ENCODE assay signal across 29 cellular contexts in the genomic region with DNA sequence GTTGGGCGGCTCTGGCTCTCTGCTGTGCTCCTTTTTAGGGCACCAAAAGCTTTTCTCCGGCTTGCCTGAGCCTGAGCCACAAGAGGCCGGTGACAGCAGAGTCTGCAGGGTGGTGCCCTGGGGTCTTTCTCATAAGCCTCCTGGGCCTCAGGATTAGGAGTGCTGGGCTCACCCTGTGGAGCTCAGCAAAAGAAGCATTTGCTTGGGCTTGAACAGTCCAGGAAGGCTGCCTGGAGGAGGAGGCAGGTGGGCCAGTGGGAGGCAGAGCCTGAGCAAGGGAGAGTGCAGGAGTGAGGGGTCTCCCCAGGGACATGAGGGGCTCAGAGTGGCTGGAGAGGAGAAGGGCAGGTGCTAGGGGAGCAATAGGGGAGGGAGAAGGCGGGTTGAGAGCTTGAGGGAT. TPM values are rescaled to one million over a fixed set of nuclear protein-coding genes. Genes with fewer than 3 reads are reported as not detected.
"Had no signal": no experiment of that assay in that cellular context is flagged by ENCODE, and none has a peak within 500 bp of the region (broad histone marks: within the 10 kb centered on the region; RNA-seq: fewer than 3 reads in every experiment).

No MANE protein-coding gene starts in this region.

- H3K4me1 ChIP-seq: colonic mucosa, gastrocnemius medialis had no signal

- H3K4me3 Mint-ChIP-seq: dendritic cell treated with granulocyte-macrophage colony-stimulating factor and Interleukin-4, amounts not matched to agents 40 ng/mL and 50 ng/mL, for 4 days; endodermal cell; immature natural killer cell; naive thymus-derived CD4-positive, alpha-beta T cell; nephron; neural progenitor cell; stimulated activated naive B cell treated with anti-CD40 and anti-IgM and Interleukin-4, amounts not matched to agents 10 μg/mL and 1 μg/mL and 100 μg/mL, for 72 hours; stimulated activated naive CD8-positive, alpha-beta T cell treated with anti-CD3 and anti-CD28 coated beads, Interleukin-15, Interleukin-2, amounts not matched to agents 100 ng/mL and 50 ng/mL, for 24 hours had no signal

- H3K27me3 ChIP-seq: colonic mucosa, neural progenitor cell, ovary, sigmoid colon had no signal

- FAIRE-seq: urothelium cell line had no signal

- H2AFZ ChIP-seq: neural progenitor cell had no signal

- H3K27ac Mint-ChIP-seq: dendritic cell treated with granulocyte-macrophage colony-stimulating factor and Interleukin-4, amounts not matched to agents 40 ng/mL and 50 ng/mL, for 4 days; endodermal cell; immature natural killer cell; naive thymus-derived CD4-positive, alpha-beta T cell; neural progenitor cell; stimulated activated naive B cell treated with anti-CD40 and anti-IgM and Interleukin-4, amounts not matched to agents 10 μg/mL and 1 μg/mL and 100 μg/mL, for 72 hours; stimulated activated naive CD8-positive, alpha-beta T cell treated with anti-CD3 and anti-CD28 coated beads, Interleukin-15, Interleukin-2, amounts not matched to agents 100 ng/mL and 50 ng/mL, for 24 hours had no signal

- H3K9ac ChIP-seq: neural progenitor cell had no signal

- DNase-seq: central memory CD4-positive, alpha-beta T cell; colonic mucosa; effector CD8-positive, alpha-beta T cell; endodermal cell; foreskin fibroblast; gastrocnemius medialis; hypothalamus; immature natural killer cell; islet precursor cell; kidney glomerular epithelial cell; mammary epithelial cell; mesendoderm; midbrain; naive thymus-derived CD4-positive, alpha-beta T cell; nucleus accumbens; ovary; sigmoid colon; stimulated activated naive B cell treated with anti-CD40 and anti-IgM and Interleukin-4, amounts not matched to agents 10 μg/mL and 1 μg/mL and 100 μg/mL, for 72 hours had no signal

- H3K9me3 Mint-ChIP-seq: dendritic cell treated with granulocyte-macrophage colony-stimulating factor and Interleukin-4, amounts not matched to agents 40 ng/mL and 50 ng/mL, for 4 days; endodermal cell; immature natural killer cell; naive thymus-derived CD4-positive, alpha-beta T cell; nephron; stimulated activated naive B cell treated with anti-CD40 and anti-IgM and Interleukin-4, amounts not matched to agents 10 μg/mL and 1 μg/mL and 100 μg/mL, for 72 hours; stimulated activated naive CD8-positive, alpha-beta T cell treated with anti-CD3 and anti-CD28 coated beads, Interleukin-15, Interleukin-2, amounts not matched to agents 100 ng/mL and 50 ng/mL, for 24 hours had no signal

- H3K4me1 Mint-ChIP-seq: endodermal cell, immature natural killer cell had no signal

- H3K36me3 Mint-ChIP-seq: immature natural killer cell; naive thymus-derived CD4-positive, alpha-beta T cell; neural progenitor cell; stimulated activated naive B cell treated with anti-CD40 and anti-IgM and Interleukin-4, amounts not matched to agents 10 μg/mL and 1 μg/mL and 100 μg/mL, for 72 hours had no signal

- H3K36me3 ChIP-seq: colonic mucosa, gastrocnemius medialis, heart left ventricle, neural progenitor cell, ovary, thoracic aorta, tibial nerve, upper lobe of left lung had no signal

- H3K4me3 ChIP-seq: colonic mucosa, gastrocnemius medialis, heart left ventricle, neural progenitor cell, ovary, sigmoid colon, thoracic aorta, tibial nerve, upper lobe of left lung had no signal

- H3K4me2 ChIP-seq: neural progenitor cell had no signal

- ATAC-seq: esophagus mucosa; gastrocnemius medialis; heart left ventricle; naive thymus-derived CD4-positive, alpha-beta T cell; stimulated activated naive B cell treated with anti-CD40 and anti-IgM and Interleukin-4, amounts not matched to agents 10 μg/mL and 1 μg/mL and 100 μg/mL, for 72 hours had no signal

- H3K9me3 ChIP-seq: colonic mucosa, gastrocnemius medialis, heart left ventricle, ovary, sigmoid colon, thoracic aorta, tibial nerve, upper lobe of left lung had no signal

- H3K27me3 Mint-ChIP-seq: stimulated activated naive CD8-positive, alpha-beta T cell treated with anti-CD3 and anti-CD28 coated beads, Interleukin-15, Interleukin-2, amounts not matched to agents 100 ng/mL and 50 ng/mL, for 24 hours had no signal

- H3K27ac ChIP-seq: colonic mucosa, epithelial cell of prostate, gastrocnemius medialis, heart left ventricle, neural progenitor cell, ovary, sigmoid colon, thoracic aorta, tibial nerve, upper lobe of left lung had no signal

RNA-seq across cellular contexts. Expression of a gene that starts 53.4 kb away (rescaled TPM):
- polyA plus RNA-seq: naive thymus-derived CD4-positive, alpha-beta T cell had no signal

RNA-seq across cellular contexts. Expression of a gene that starts 54.8 kb away (rescaled TPM):
- total RNA-seq: esophagus mucosa, thoracic aorta had no signal
- polyA plus RNA-seq: immature natural killer cell; naive thymus-derived CD4-positive, alpha-beta T cell had no signal
